In genomic region chr6:148465011-148465335, GRCh38 we compare ENCODE assay signal across 14 cellular contexts.
A peak's percentile ranks its signal among the peaks of the same experiment; 100 is the strongest.
DNase-seq lines count a peak whose midpoint lies in the region; ATAC-seq, FAIRE-seq and TF ChIP-seq lines count a peak whose summit lies in the region.
"Had no signal": no experiment of that assay in that cellular context is flagged by ENCODE, and none has a peak within 500 bp of the region (broad histone marks: within the 10 kb centered on the region; RNA-seq: fewer than 3 reads in every experiment).

No MANE protein-coding gene starts in this region.

- H3K36me3 ChIP-seq in HepG2 (replicated peaks in 1 of 2; ENCODE audit: control insufficient read depth in 1 of 2, insufficient read depth in 2 of 2, low read length in 2 of 2) (no peaks in the 10 kb centered on the region; a peak in 1 of 5 replicates), right lobe of liver (no peaks in the 10 kb centered on the region), K562 (ENCODE audit: control insufficient read depth, insufficient read depth, low read length) (no peaks in the 10 kb centered on the region), mesenchymal stem cell (ENCODE audit: control insufficient read depth in 1 of 2, insufficient read depth in 2 of 2, low read depth in 1 of 2, low read length in 2 of 2) (peaks cover 0 to 37% of the 10 kb centered on the region in 2 experiments), vagina (no peaks in the 10 kb centered on the region), tibial nerve (no peaks in the 10 kb centered on the region)
- H3K36me3 ChIP-seq: lower lobe of right lung, transverse colon had no signal

- no peak for ATAC-seq in HepG2
- no peak for ATAC-seq in right lobe of liver
- no peak for ATAC-seq in K562
- no peak for ATAC-seq in HG03108 (IDR thresholded peaks at IDR 0.05; ENCODE audit: unreplicated experiment)

- H3K79me1 ChIP-seq in mesenchymal stem cell (replicated peaks; ENCODE audit: low read length, poor library complexity, severe bottlenecking): peaks cover 13% of the 10 kb centered on the region

- DNase-seq in HepG2 (ENCODE audit: low spot score) (no peak), right lobe of liver (no peak), K562 (ENCODE audit: extremely low read depth in 1 of 4, low spot score in 3 of 4) (no peak), mesenchymal stem cell (no peak), vagina (ENCODE audit: extremely low spot score in 2 of 2) (peak in 1 of 2 donors; percentile 81), EL (no peak), tibial nerve (ENCODE audit: low spot score in 2 of 2) (no peak)
- DNase-seq: lower lobe of right lung, NCI-H2029, NCI-H510A had no signal

- TF ChIP-seq POLR2A in HepG2 (IDR thresholded peaks at IDR 0.05; ENCODE audit: insufficient read depth in 1 of 2, low read depth in 2 of 2, low read length in 2 of 2) (no peak), right lobe of liver (IDR thresholded peaks at IDR 0.05) (no peak), K562 (conservative IDR thresholded peaks at IDR 0.05) (no peak), vagina (IDR thresholded peaks at IDR 0.05) (no peak), tibial nerve (IDR thresholded peaks at IDR 0.05) (no peak)

- H4K20me1 ChIP-seq in HepG2 (ENCODE audit: insufficient read depth, low read length): 0 out of 2 replicates have a peak, but pooled peaks cover 4% of the 10 kb centered on the region
- no peaks in the 10 kb centered on the region for H4K20me1 ChIP-seq in K562 (replicated peaks; ENCODE audit: control insufficient read depth, insufficient read depth, low read length)

- H3K9ac ChIP-seq in HepG2 (ENCODE audit: insufficient read depth, low read depth, low read length): no peak overlapping the region
- no peak overlapping the region for H3K9ac ChIP-seq in K562 (ENCODE audit: insufficient read depth in 1 of 2, low read depth in 2 of 2, low read length in 2 of 2)
- peak overlapping the region; percentile 61 for H3K9ac ChIP-seq in mesenchymal stem cell (ENCODE audit: low read length)

- H3K79me2 ChIP-seq in HepG2 (ENCODE audit: insufficient read depth, low read length) (no peaks in the 10 kb centered on the region), K562 (ENCODE audit: control insufficient read depth, insufficient read depth, low read length) (no peaks in the 10 kb centered on the region)

- in situ Hi-C loops in HepG2 (cut with HindIII; ENCODE audit: extremely low pct_ligation_motif_present, low pct_unique_long_range_greater_than_20kb): no loop called here
- in situ Hi-C loops in K562 (cut with MboI): no loop called here

- H3K9me1 ChIP-seq in K562 (ENCODE audit: control insufficient read depth, insufficient read depth, low read length): no peaks in the 10 kb centered on the region

- over 99% methylated on average over 4 of the region's 5 CpGs for WGBS in HepG2 (ENCODE audit: low lambda C conversion rate)
- WGBS in right lobe of liver (ENCODE audit: insufficient coverage, low coverage, low lambda C conversion rate, missing lambda C conversion rate): 51% methylated on average over 4 of the region's 5 CpGs
- WGBS in K562 (ENCODE audit: insufficient coverage, low coverage, missing lambda C conversion rate): 8% methylated on average over 5 of the region's 5 CpGs
- WGBS in mesenchymal stem cell: 96% methylated on average over 5 of the region's 5 CpGs
- WGBS in tibial nerve, 2 donors: 45 to 55% methylated on average over 5 of the region's 5 CpGs

- intact Hi-C loops in HepG2 (cut with micrococcal nuclease; ENCODE audit: unreplicated experiment): loop anchor here (2.0 kb wide), 1 partner anchor 214 kb away; no protein-coding TSS in a partner anchor
- intact Hi-C loops in right lobe of liver (cut with DNase I): loop anchor here in 1 of 2 donors (10.0 kb wide), 1 partner anchor 290 kb away; no protein-coding TSS in a partner anchor
- intact Hi-C loops in K562 (cut with micrococcal nuclease): loop anchor here (2.0 to 10.0 kb wide), 2 partner anchors 320 to 958 kb away; no protein-coding TSS in a partner anchor
- intact Hi-C loops in vagina (cut with DNase I): no loop called here

- H4K8ac ChIP-seq in mesenchymal stem cell (ENCODE audit: low read length): no peak overlapping the region

- H4K91ac ChIP-seq in mesenchymal stem cell (ENCODE audit: low read length): no peak overlapping the region

- H2BK15ac ChIP-seq in mesenchymal stem cell (ENCODE audit: low read depth, poor library complexity, severe bottlenecking): no peak overlapping the region

- H2BK120ac ChIP-seq in mesenchymal stem cell (ENCODE audit: low read depth, low read length): no peak overlapping the region

- no peak for TF ChIP-seq EP300 in HepG2 (IDR thresholded peaks at IDR 0.05; ENCODE audit: low read depth in 2 of 2, low read length in 2 of 2)
- TF ChIP-seq EP300 in HepG2 (CRISPR knock-in tag; IDR thresholded peaks at IDR 0.05; ENCODE audit: borderline replicate concordance): no peak
- no peak for TF ChIP-seq EP300 in K562 (IDR thresholded peaks at IDR 0.05; ENCODE audit: low read length)
- TF ChIP-seq EP300 in tibial nerve (IDR thresholded peaks at IDR 0.05): no peak

- H2BK5ac ChIP-seq in mesenchymal stem cell (ENCODE audit: low read depth, low read length, poor library complexity, severe bottlenecking): no peak overlapping the region

- H3K4ac ChIP-seq in mesenchymal stem cell (ENCODE audit: low read depth in 1 of 2, low read length in 2 of 2): no peak overlapping the region

- H3K4me2 ChIP-seq in HepG2 (ENCODE audit: low read depth, low read length): no peak overlapping the region
- no peak overlapping the region for H3K4me2 ChIP-seq in K562 (ENCODE audit: insufficient read depth, low read length)
- no peak overlapping the region for H3K4me2 ChIP-seq in mesenchymal stem cell (ENCODE audit: low read length, poor library complexity, severe bottlenecking)
- H3K4me2 ChIP-seq: smooth muscle cell had no signal

- no peak overlapping the region for H3K23ac ChIP-seq in mesenchymal stem cell (ENCODE audit: low read length in 2 of 2)

- TF ChIP-seq CTCF in HepG2 (CRISPR knock-in tag; IDR thresholded peaks at IDR 0.05): no peak
- no peak for TF ChIP-seq CTCF in right lobe of liver (IDR thresholded peaks at IDR 0.05)
- TF ChIP-seq CTCF in K562 (IDR thresholded peaks at IDR 0.05 in 2 of 3, conservative IDR thresholded peaks at IDR 0.05 in 1 of 3; ENCODE audit: insufficient read depth in 2 of 3, low read depth in 1 of 3, low read length in 3 of 3): no peak
- TF ChIP-seq CTCF in vagina (IDR thresholded peaks at IDR 0.05): no peak
- TF ChIP-seq CTCF in tibial nerve (IDR thresholded peaks at IDR 0.05): no peak

- POLR2A ChIA-PET in HepG2 (lab: Yijun Ruan, JAX): no interaction called here
- POLR2A ChIA-PET in K562 (lab: Yijun Ruan, JAX): no interaction called here

- no peak overlapping the region for H3K4me3 ChIP-seq in HepG2 (replicated peaks in 1 of 3; ENCODE audit: insufficient read depth in 1 of 3, low read depth in 2 of 3, low read length in 3 of 3)
- H3K4me3 ChIP-seq in right lobe of liver: no peak overlapping the region
- H3K4me3 ChIP-seq in K562: no peak overlapping the region
- no peak overlapping the region for H3K4me3 ChIP-seq in mesenchymal stem cell (ENCODE audit: insufficient read depth in 1 of 2, low read depth in 1 of 2, low read length in 2 of 2)
- no peak overlapping the region for H3K4me3 ChIP-seq in vagina
- no peak overlapping the region for H3K4me3 ChIP-seq in tibial nerve
- H3K4me3 ChIP-seq: lower lobe of right lung, smooth muscle cell, transverse colon had no signal

- H3K9me3 ChIP-seq in HepG2 (ENCODE audit: low read length) (no peaks in the 10 kb centered on the region), right lobe of liver (no peaks in the 10 kb centered on the region), K562 (replicated peaks; ENCODE audit: control insufficient read depth, insufficient read depth, low read depth, low read length) (no peaks in the 10 kb centered on the region), mesenchymal stem cell (ENCODE audit: control insufficient read depth, low read length) (no peaks in the 10 kb centered on the region), vagina (no peaks in the 10 kb centered on the region), tibial nerve (no peaks in the 10 kb centered on the region)
- H3K9me3 ChIP-seq: lower lobe of right lung, transverse colon had no signal

- H3K27ac ChIP-seq in HepG2 (ENCODE audit: extremely low read length, insufficient read depth, low read length) (no peak overlapping the region), right lobe of liver (no peak overlapping the region), K562 (ENCODE audit: extremely low read depth, low read depth, low read length) (no peak overlapping the region), mesenchymal stem cell (ENCODE audit: low read length, poor library complexity, severe bottlenecking) (no peak overlapping the region), vagina (peak overlapping the region; percentile 65), tibial nerve (peak overlapping the region in 2 of 4 donors; percentile 69 to 81)
- H3K27ac ChIP-seq: lower lobe of right lung had no signal

- H3K27me3 ChIP-seq in HepG2 (ENCODE audit: control insufficient read depth in 1 of 2, insufficient read depth in 2 of 2, low read length in 2 of 2): no peaks in the 10 kb centered on the region
- H3K27me3 ChIP-seq in right lobe of liver: no peaks in the 10 kb centered on the region
- peaks cover 9 to 13% of the 10 kb centered on the region in 2 experiments; a peak in 4 of 5 replicates for H3K27me3 ChIP-seq in K562 (ENCODE audit: control insufficient read depth in 2 of 2, insufficient read depth in 2 of 2, low read length in 2 of 2)
- H3K27me3 ChIP-seq in mesenchymal stem cell (ENCODE audit: control insufficient read depth in 1 of 2, insufficient read depth in 1 of 2, low read length in 2 of 2): no peaks in the 10 kb centered on the region
- H3K27me3 ChIP-seq in vagina: no peaks in the 10 kb centered on the region
- no peaks in the 10 kb centered on the region for H3K27me3 ChIP-seq in tibial nerve
- H3K27me3 ChIP-seq: transverse colon had no signal

- TF ChIP-seq RAD21 in HepG2 (CRISPR knock-in tag; IDR thresholded peaks at IDR 0.05): no peak
- no peak for TF ChIP-seq RAD21 in K562 (CRISPR knock-in tag; conservative IDR thresholded peaks at IDR 0.05 in 1 of 2, IDR thresholded peaks at IDR 0.05 in 1 of 2)

- H3K14ac ChIP-seq in mesenchymal stem cell (ENCODE audit: low read length in 2 of 2): no peak overlapping the region

- H3K4me1 ChIP-seq in HepG2 (ENCODE audit: insufficient read depth, low read length) (no peaks in the 10 kb centered on the region), right lobe of liver (peaks cover 0 to 14% (median 2%) of the 10 kb centered on the region in 4 donors), K562 (replicated peaks in 1 of 2; ENCODE audit: control insufficient read depth in 2 of 2, insufficient read depth in 2 of 2, low read length in 2 of 2) (no peaks in the 10 kb centered on the region), mesenchymal stem cell (ENCODE audit: control insufficient read depth, insufficient read depth, low read depth, low read length) (peaks cover 2% of the 10 kb centered on the region), vagina (peaks cover 23% of the 10 kb centered on the region), tibial nerve (peaks cover 0 to 61% (median 14%) of the 10 kb centered on the region in 4 donors)

- no peak overlapping the region for H3K18ac ChIP-seq in mesenchymal stem cell (ENCODE audit: low read depth in 1 of 2, low read length in 2 of 2)

- no peak overlapping the region for H2AK5ac ChIP-seq in mesenchymal stem cell (ENCODE audit: low read length, severe bottlenecking)

- BruUV-seq in HepG2 (replicated peaks; lab: Mats Ljungman, UMichigan): no TSS peak
- no TSS peak for BruUV-seq in K562 (replicated peaks; lab: Mats Ljungman, UMichigan)

- CTCF ChIA-PET in HepG2 (lab: Yijun Ruan, JAX; ENCODE audit: low intra/inter-chr PET ratio, low total read pairs) (interaction anchor here (0.6 to 4.3 kb wide), 5 partner anchors 285 to 320 kb away, joined by 3 to 60 read pairs (median 6); no protein-coding TSS in a partner anchor), K562 (lab: Yijun Ruan, JAX; ENCODE audit: low intra/inter-chr PET ratio) (interaction anchor here (0.7 to 2.5 kb wide), 5 partner anchors 230 to 1073 kb away, joined by 3 to 12 read pairs (median 5); no protein-coding TSS in a partner anchor)

- H2AFZ ChIP-seq in HepG2 (ENCODE audit: low read length) (no peak overlapping the region), K562 (ENCODE audit: low read depth, low read length) (no peak overlapping the region), mesenchymal stem cell (ENCODE audit: low read depth, low read length) (no peak overlapping the region)

- H2BK12ac ChIP-seq in mesenchymal stem cell (ENCODE audit: low read length in 2 of 2): no peak overlapping the region

- FAIRE-seq in HepG2 (lab: Jason Lieb, UNC) (no peak), K562 (lab: Jason Lieb, UNC) (no peak)
- FAIRE-seq: H54 had no signal

Comparison
In these comparisons a context has a peak if more than half of its experiments do, and no peak if none do; other contexts are left out.
1. Of the 241 proteins assayed by ChIP-seq in both HepG2 and K562: peak only in HepG2: none; only in K562: CEBPB and KLF16; in both: none; in neither: 239.